In genomic region chr18:9615280-9615797, GRCh38 we compare ENCODE assay signal across 8 cellular contexts. TPM values are rescaled to one million over a fixed set of nuclear protein-coding genes. Genes with fewer than 3 reads are reported as not detected.
DNase-seq lines count a peak whose midpoint lies in the region; ATAC-seq, FAIRE-seq and TF ChIP-seq lines count a peak whose summit lies in the region.

No MANE protein-coding gene starts in this region.

- H3K79me2 ChIP-seq in K562 (ENCODE audit: control insufficient read depth, insufficient read depth, low read length), result peaks cover 46% of the 10 kb centered on the region

- peak overlapping the region; percentile 73 to 86 for H3K9ac ChIP-seq in K562 (ENCODE audit: insufficient read depth in 1 of 2, low read depth in 2 of 2, low read length in 2 of 2)

- H3K27me3 ChIP-seq in K562 (ENCODE audit: control insufficient read depth in 2 of 2, insufficient read depth in 2 of 2, low read length in 2 of 2), result no peaks in the 10 kb centered on the region
- H3K27me3 ChIP-seq in lower lobe of right lung (ENCODE audit: low read depth), result no peaks in the 10 kb centered on the region
- H3K27me3 ChIP-seq in transverse colon, result no peaks in the 10 kb centered on the region

- H3K4me3 ChIP-seq in K562 (peak overlapping the region; percentile 55), lower lobe of right lung (peak overlapping the region; percentile 72), transverse colon (peak overlapping the region; percentile 29 to 96 (median 90))

- CTCF ChIA-PET in activated naive CD4-positive, alpha-beta T cell treated with anti-CD3 and anti-CD28 coated beads, Interleukin-2, amount 10 ng/mL, durations not matched to agents 7 days and 5 days (lab: Charles Lee), result no interaction called here
- CTCF ChIA-PET in K562 (lab: Yijun Ruan, JAX; ENCODE audit: low intra/inter-chr PET ratio), result no interaction called here
- CTCF ChIA-PET in HEK293T (lab: Yijun Ruan, JAX), result interaction anchor here (0.6 kb wide), 3 partner anchors 48 to 187 kb away, joined by 3 read pairs; no protein-coding TSS in a partner anchor

- TF ChIP-seq CTCF in K562 (IDR thresholded peaks at IDR 0.05 in 2 of 3, conservative IDR thresholded peaks at IDR 0.05 in 1 of 3; ENCODE audit: insufficient read depth in 2 of 3, low read depth in 1 of 3, low read length in 3 of 3), result no peak
- no peak for TF ChIP-seq CTCF in lower lobe of right lung (IDR thresholded peaks at IDR 0.05)
- TF ChIP-seq CTCF in transverse colon (IDR thresholded peaks at IDR 0.05), result no peak

- TF ChIP-seq POLR2A in K562 (conservative IDR thresholded peaks at IDR 0.05) (peak; percentile 29; the same call in 1 of the 2 replicates), transverse colon (IDR thresholded peaks at IDR 0.05) (no peak)

- H3K9me3 ChIP-seq in K562 (replicated peaks; ENCODE audit: control insufficient read depth, insufficient read depth, low read depth, low read length) (no peaks in the 10 kb centered on the region), lower lobe of right lung (no peaks in the 10 kb centered on the region), transverse colon (no peaks in the 10 kb centered on the region)

- no peaks in the 10 kb centered on the region for H3K9me3 Mint-ChIP-seq in activated naive CD4-positive, alpha-beta T cell treated with anti-CD3 and anti-CD28 coated beads, Interleukin-2, amount 10 ng/mL, durations not matched to agents 7 days and 5 days

- peak; percentile 44 for FAIRE-seq in K562 (lab: Jason Lieb, UNC)

- in situ Hi-C loops in K562 (cut with MboI), result no loop called here
- in situ Hi-C loops in transverse colon (cut with MboI; ENCODE audit: low pct_ligation_motif_present in 1 of 4, low pct_unique_long_range_greater_than_20kb in 1 of 4, low sequenced_read_pairs in 3 of 4), result loop anchor here in 2 of 4 donors (25.0 kb wide), 2 partner anchors 297 to 322 kb away; partner anchors contain the start of gene VAPA (in 1 of the 2)

- H4K20me1 ChIP-seq in K562 (replicated peaks; ENCODE audit: control insufficient read depth, insufficient read depth, low read length), result no peaks in the 10 kb centered on the region

- H3K27ac Mint-ChIP-seq in activated naive CD4-positive, alpha-beta T cell treated with anti-CD3 and anti-CD28 coated beads, Interleukin-2, amount 10 ng/mL, durations not matched to agents 7 days and 5 days, result peak overlapping the region; percentile 79

- H3K36me3 ChIP-seq in K562 (ENCODE audit: control insufficient read depth, insufficient read depth, low read length), result peaks cover 17% of the 10 kb centered on the region
- peaks cover 18% of the 10 kb centered on the region for H3K36me3 ChIP-seq in lower lobe of right lung
- no peaks in the 10 kb centered on the region for H3K36me3 ChIP-seq in transverse colon

- H3K9me1 ChIP-seq in K562 (ENCODE audit: control insufficient read depth, insufficient read depth, low read length), result no peaks in the 10 kb centered on the region

- peak overlapping the region; percentile 92 for H2AFZ ChIP-seq in K562 (ENCODE audit: low read depth, low read length)

- WGBS in K562 (ENCODE audit: insufficient coverage, low coverage, missing lambda C conversion rate), result 26% methylated on average over 13 of the region's 13 CpGs
- WGBS in transverse colon (ENCODE audit: low coverage in 1 of 2), 2 donors, result 29 to 57% methylated on average over 1 to 13 of the region's 13 CpGs

- H3K4me1 Mint-ChIP-seq in activated naive CD4-positive, alpha-beta T cell treated with anti-CD3 and anti-CD28 coated beads, Interleukin-2, amount 10 ng/mL, durations not matched to agents 7 days and 5 days, result peaks cover 53% of the 10 kb centered on the region

- no peak for TF ChIP-seq RAD21 in K562 (CRISPR knock-in tag; conservative IDR thresholded peaks at IDR 0.05 in 1 of 2, IDR thresholded peaks at IDR 0.05 in 1 of 2)

- H3K27ac ChIP-seq in K562 (ENCODE audit: extremely low read depth, low read depth, low read length) (peak overlapping the region; percentile 77), lower lobe of right lung (peak overlapping the region; percentile 98), transverse colon (peak overlapping the region; percentile 94 to 98 (median 98))

- ATAC-seq in K562 (no peak), lower lobe of right lung (no peak)

- intact Hi-C loops in K562 (cut with micrococcal nuclease), result no loop called here
- intact Hi-C loops in lower lobe of right lung (cut with DNase I), result no loop called here
- intact Hi-C loops in transverse colon (cut with DNase I; ENCODE audit: low total_unique reads), result no loop called here

- H3K4me1 ChIP-seq in K562 (replicated peaks in 1 of 2; ENCODE audit: control insufficient read depth in 2 of 2, insufficient read depth in 2 of 2, low read length in 2 of 2) (peaks cover 12 to 35% of the 10 kb centered on the region in 2 experiments), lower lobe of right lung (peaks cover 54% of the 10 kb centered on the region), transverse colon (peaks cover 3 to 22% (median 19%) of the 10 kb centered on the region in 4 donors)

- peaks cover 8% of the 10 kb centered on the region for H3K27me3 Mint-ChIP-seq in activated naive CD4-positive, alpha-beta T cell treated with anti-CD3 and anti-CD28 coated beads, Interleukin-2, amount 10 ng/mL, durations not matched to agents 7 days and 5 days

- TF ChIP-seq EP300 in K562 (IDR thresholded peaks at IDR 0.05; ENCODE audit: low read length) (no peak), transverse colon (IDR thresholded peaks at IDR 0.05; ENCODE audit: low read depth) (no peak)

- BruUV-seq in K562 (replicated peaks; lab: Mats Ljungman, UMichigan), result TSS peak; percentile 84

- H3K4me3 Mint-ChIP-seq in activated naive CD4-positive, alpha-beta T cell treated with anti-CD3 and anti-CD28 coated beads, Interleukin-2, amount 10 ng/mL, durations not matched to agents 7 days and 5 days, result peak overlapping the region; percentile 75

- peak overlapping the region; percentile 80 for H3K4me2 ChIP-seq in K562 (ENCODE audit: insufficient read depth, low read length)

- POLR2A ChIA-PET in K562 (lab: Yijun Ruan, JAX) (interaction anchor here (0.6 to 2.9 kb wide), 15 partner anchors 11 to 444 kb away, joined by 3 to 21 read pairs (median 4); no protein-coding TSS in a partner anchor), HEK293T (lab: Yijun Ruan, JAX) (no interaction called here)

- no peak for DNase-seq in activated naive CD4-positive, alpha-beta T cell treated with anti-CD3 and anti-CD28 coated beads, Interleukin-2, amount 10 ng/mL, durations not matched to agents 7 days and 5 days
- DNase-seq in activated naive CD4-positive, alpha-beta T cell (lab: John Stamatoyannopoulos, UW), result no peak
- DNase-seq in K562 (ENCODE audit: extremely low read depth in 1 of 4, low spot score in 3 of 4) (peak in 1 of 4 experiments; percentile 33), lower lobe of right lung (no peak), transverse colon (no peak), NCI-H526 treated with DMSO at 0.1 percent for 48 hours (lab: John Stamatoyannopoulos, UW) (no peak), AML-193 (lab: John Stamatoyannopoulos, UW) (no peak), HEK293T (ENCODE audit: extremely low spot score) (no peak)

- peaks cover 15% of the 10 kb centered on the region for H3K36me3 Mint-ChIP-seq in activated naive CD4-positive, alpha-beta T cell treated with anti-CD3 and anti-CD28 coated beads, Interleukin-2, amount 10 ng/mL, durations not matched to agents 7 days and 5 days

TF ChIP-seq in K562, 482 proteins besides CTCF, POLR2A, EP300 and RAD21 (continues in another document):
- TF ChIP-seq ZNF24 (IDR thresholded peaks at IDR 0.05) (no peak), TBL1XR1 (IDR thresholded peaks at IDR 0.05; ENCODE audit: low read length in 2 of 2) (no peak), ZNF511 (CRISPR knock-in tag; IDR thresholded peaks at IDR 0.05) (no peak), ZNF232 (CRISPR knock-in tag; IDR thresholded peaks at IDR 0.05) (0 out of 2 replicates have a peak, but pooled peaks have one; percentile 3), EGR1 (conservative IDR thresholded peaks at IDR 0.05) (no peak)

TF ChIP-seq in HEK293T, 16 proteins besides CTCF, POLR2A, EP300 and RAD21:
- TF ChIP-seq ZNF384 (IDR thresholded peaks at IDR 0.05), result no peak

RNA-seq across cellular contexts. Expression of gene PPP4R1, which starts 1.0 kb away (rescaled TPM):
- 227 and 404 TPM in 2 replicates for total RNA-seq in K562 (2011; cell fraction: chromatin; rRNA removed; ENCODE audit: low replicate concordance)
- 86.1 and 111 TPM in 2 replicates for total RNA-seq in K562 (2011; cell fraction: nucleolus; rRNA removed)
- total RNA-seq in K562 (2011; cell fraction: nucleoplasm; rRNA removed), result 148 and 198 TPM in 2 replicates
- total RNA-seq in K562 (2014; rRNA removed), result 95.7 and 100 TPM in 2 replicates
- total RNA-seq in K562 (2014; rRNA removed; fragmentation: Illumina TruSeq; extraction: Trizol), result 77.5 and 91.2 TPM in 2 replicates
- 86.4 and 92.5 TPM in 2 replicates for total RNA-seq in K562 (2015; rRNA removed; fragmentation: Illumina TruSeq; extraction: Trizol)
- total RNA-seq in K562 (2021), result 83.2 and 95.5 TPM in 2 replicates
- 131 and 136 TPM in 2 replicates for polyA plus RNA-seq in K562 (2011; rRNA removed)
- 91.1 and 105 TPM in 2 replicates for polyA plus RNA-seq in K562 (2011; cell fraction: cytosol; rRNA removed)
- polyA plus RNA-seq in K562 (2011; cell fraction: nucleus; rRNA removed), result 191 and 198 TPM in 2 replicates
- polyA plus RNA-seq in K562 (2012), result 46.2 and 49.6 TPM in 2 replicates
- polyA plus RNA-seq in K562 (2014; fragmentation: Illumina TruSeq; extraction: Trizol), result 55.4 and 84.5 TPM in 2 replicates
- 10 to 100 TPM; 23.5 to 35.1 TPM for polyA plus RNA-seq in K562 (2014; fragmentation: Nextera tagmentation; extraction: Ambion mirVana)
- polyA plus RNA-seq in K562 (2014; rRNA removed), result 56.0 and 57.5 TPM in 2 replicates
- 277 and 310 TPM in 2 replicates for polyA minus RNA-seq in K562 (2011; rRNA and poly(A)+ RNA removed)
- 99.1 and 116 TPM in 2 replicates for polyA minus RNA-seq in K562 (2011; cell fraction: cytosol; rRNA and poly(A)+ RNA removed)
- 93.0 and 173 TPM in 2 replicates for polyA minus RNA-seq in K562 (2011; cell fraction: nucleus; rRNA and poly(A)+ RNA removed)
- total RNA-seq in lower lobe of right lung, result 114 TPM
- 100 to 1,000 TPM in 1 of 4 donors, 10 to 100 TPM in 3; 46.0 to 163 (median 79.2) TPM for total RNA-seq in transverse colon
